ENCODE assay signal across 9 cellular contexts in genomic region chr12:132907789-132908144, GRCh38. TPM values are rescaled to one million over a fixed set of nuclear protein-coding genes. Genes with fewer than 3 reads are reported as not detected.
A peak's percentile ranks its signal among the peaks of the same experiment; 100 is the strongest.
DNase-seq lines count a peak whose midpoint lies in the region; ATAC-seq, FAIRE-seq and TF ChIP-seq lines count a peak whose summit lies in the region.
"Not testable (repeated sequence)": the region's sequence is repeated elsewhere in the genome, so short reads cannot be mapped to it uniquely, and the experiment has no call there.
"Had no signal": no experiment of that assay in that cellular context is flagged by ENCODE, and none has a peak within 500 bp of the region (broad histone marks: within the 10 kb centered on the region; RNA-seq: fewer than 3 reads in every experiment).

No MANE protein-coding gene starts in this region.

- not testable (repeated sequence) for H3K27me3 Mint-ChIP-seq in CD4-positive, alpha-beta T cell; activated T-cell treated with anti-CD3 and anti-CD28 coated beads, Interleukin-2, amount 50 U/mL, for 4 hours (ENCODE audit: low read depth)

- H3K36me3 ChIP-seq in pancreas, thoracic aorta: not testable (repeated sequence)

- intact Hi-C loops in CD4-positive, alpha-beta T cell (cut with DNase I, micrococcal nuclease), result loop anchor here (1.0 to 5.0 kb wide), 6 partner anchors 20 to 195 kb away; partner anchors contain the start of genes CHFR (in 1 of the 2), PGAM5 (in 1 of the 2), ZNF140 (in 1 of the 2) and ZNF26 (in 1 of the 2)
- intact Hi-C loops in lower leg skin (cut with DNase I; ENCODE audit: low total_unique reads); pancreas (cut with DNase I): not testable (repeated sequence)

- POLR2A ChIA-PET in CD4-positive, alpha-beta T cell (lab: Charles Lee), result interaction anchor here (1.0 to 2.1 kb wide), 8 partner anchors 11 to 223 kb away, joined by 3 to 24 read pairs (median 12); partner anchors contain the start of genes CHFR, GOLGA3, ZNF10 and ZNF26

- TF ChIP-seq CTCF in CD4-positive, alpha-beta T cell (IDR thresholded peaks at IDR 0.05); fibroblast of villous mesenchyme (IDR thresholded peaks at IDR 0.05; ENCODE audit: insufficient read depth, low read depth, low read length); lower leg skin (IDR thresholded peaks at IDR 0.05); pancreas (IDR thresholded peaks at IDR 0.05); thoracic aorta (IDR thresholded peaks at IDR 0.05): not testable (repeated sequence)

- WGBS in lower leg skin, 2 donors, result 3 to 4% methylated on average over 23 of the region's 23 CpGs
- 3 to 9% methylated on average over 21 to 23 of the region's 23 CpGs for WGBS in pancreas, 2 donors

- peak overlapping the region; percentile 94 for H3K27ac Mint-ChIP-seq in CD4-positive, alpha-beta T cell

- H3K4me1 ChIP-seq in pancreas; thoracic aorta (ENCODE audit: control insufficient read depth in 1 of 2, low read depth in 2 of 2): not testable (repeated sequence)

- not testable (repeated sequence) for H3K27ac ChIP-seq in CD4-positive, alpha-beta T cell (ENCODE audit: low read depth, low read length)
- H3K27ac ChIP-seq in caudate nucleus (ENCODE audit: low read depth, low read length), result peak overlapping the region; percentile 54
- peak overlapping the region in 2 of 4 donors; percentile 62 to 66 for H3K27ac ChIP-seq in pancreas
- peak overlapping the region; percentile 74 to 83 for H3K27ac ChIP-seq in thoracic aorta

- H3K9me3 Mint-ChIP-seq in CD4-positive, alpha-beta T cell; activated T-cell treated with anti-CD3 and anti-CD28 coated beads, Interleukin-2, amount 50 U/mL, for 4 hours: not testable (repeated sequence)

- ATAC-seq in CD4-positive, alpha-beta T cell (ENCODE audit: poor library complexity); activated T-cell treated with anti-CD3 and anti-CD28 coated beads, Interleukin-2, amount 50 U/mL, for 4 hours; pancreas; thoracic aorta (ENCODE audit: insufficient number of reproducible peaks, low FRiP score, low read depth): not testable (repeated sequence)

- peaks cover 26% of the 10 kb centered on the region for H3K4me1 Mint-ChIP-seq in CD4-positive, alpha-beta T cell (ENCODE audit: low read depth)
- H3K4me1 Mint-ChIP-seq in activated T-cell treated with anti-CD3 and anti-CD28 coated beads, Interleukin-2, amount 50 U/mL, for 4 hours (ENCODE audit: low read depth), result peaks cover 18% of the 10 kb centered on the region

- H3K4me3 ChIP-seq in fibroblast of villous mesenchyme (ENCODE audit: low read depth, low read length) (peak overlapping the region; percentile 87), lower leg skin (ENCODE audit: low read depth, poor library complexity, severe bottlenecking) (peak overlapping the region; percentile 12), pancreas (peak overlapping the region; percentile 46 to 62 (median 56)), thoracic aorta (peak overlapping the region; percentile 75)

- CTCF ChIA-PET in CD4-positive, alpha-beta T cell (lab: Charles Lee), result not testable (repeated sequence)

- H3K36me3 Mint-ChIP-seq in CD4-positive, alpha-beta T cell (ENCODE audit: low read depth), result peaks cover 30% of the 10 kb centered on the region
- not testable (repeated sequence) for H3K36me3 Mint-ChIP-seq in activated T-cell treated with anti-CD3 and anti-CD28 coated beads, Interleukin-2, amount 50 U/mL, for 4 hours (ENCODE audit: insufficient read depth)

- H3K27me3 ChIP-seq in CD4-positive, alpha-beta T cell (ENCODE audit: control insufficient read depth, insufficient read depth, low read length); pancreas; thoracic aorta (replicated peaks; ENCODE audit: insufficient read depth): not testable (repeated sequence)

- H3K9me3 ChIP-seq in CD4-positive, alpha-beta T cell (ENCODE audit: control insufficient read depth, low read length); pancreas: not testable (repeated sequence)
- H3K9me3 ChIP-seq in thoracic aorta, result peaks cover 18% of the 10 kb centered on the region

- TF ChIP-seq POLR2A in lower leg skin (IDR thresholded peaks at IDR 0.05), result not testable (repeated sequence)

- H3K4me3 Mint-ChIP-seq in CD4-positive, alpha-beta T cell, result peak overlapping the region; percentile 96
- peak overlapping the region; percentile 89 for H3K4me3 Mint-ChIP-seq in activated T-cell treated with anti-CD3 and anti-CD28 coated beads, Interleukin-2, amount 50 U/mL, for 4 hours

- DNase-seq in CD4-positive, alpha-beta T cell; activated T-cell treated with anti-CD3 and anti-CD28 coated beads, Interleukin-2, amount 50 U/mL, for 4 hours; fibroblast of villous mesenchyme (ENCODE audit: low read depth); lower leg skin (ENCODE audit: low spot score in 2 of 2); pancreas; thoracic aorta (ENCODE audit: low spot score): not testable (repeated sequence)
- peak; percentile 17 for DNase-seq in NCI-H146 (lab: John Stamatoyannopoulos, UW)
- DNase-seq in caudate nucleus (lab: John Stamatoyannopoulos, UW), result peak in 2 of 61 donors; percentile 38 to 41

- not testable (repeated sequence) for FAIRE-seq in pancreas (lab: Jason Lieb, UNC)

RNA-seq across cellular contexts. Expression of gene CHFR, which starts 20.4 kb away (rescaled TPM):
- 10 to 100 TPM; 75.1 to 85.6 TPM for total RNA-seq in CD4-positive, alpha-beta T cell
- total RNA-seq in activated T-cell treated with anti-CD3 and anti-CD28 coated beads, Interleukin-2, amount 50 U/mL, for 4 hours, result 10 to 100 TPM; 52.3 to 54.4 (median 53.5) TPM
- total RNA-seq in fibroblast of villous mesenchyme, result 48.8 and 51.9 TPM in 2 replicates
- 10 to 100 TPM; 27.2 to 34.7 (median 30.6) TPM for total RNA-seq in lower leg skin
- 10 to 100 TPM; 14.9 to 19.9 (median 15.4) TPM for total RNA-seq in pancreas
- polyA plus RNA-seq in pancreas, result 10 to 100 TPM; 25.7 to 32.3 TPM
- 10 to 100 TPM; 72.3 to 75.6 TPM for total RNA-seq in thoracic aorta

RNA-seq across cellular contexts. Expression of gene ZNF605, which starts 48.3 kb away (rescaled TPM):
- total RNA-seq in CD4-positive, alpha-beta T cell, result 1 to 10 TPM; 5.3 to 5.8 TPM
- 1 to 10 TPM; 3.9 to 5.0 (median 4.9) TPM for total RNA-seq in activated T-cell treated with anti-CD3 and anti-CD28 coated beads, Interleukin-2, amount 50 U/mL, for 4 hours
- total RNA-seq in fibroblast of villous mesenchyme (7.7 and 14.2 TPM in 2 replicates), lower leg skin (1 to 10 TPM; 4.9 to 7.7 (median 5.6) TPM), pancreas (1 to 10 TPM; 3.3 to 8.6 (median 4.8) TPM), thoracic aorta (10 to 100 TPM in 1 of 2 donors, 1 to 10 TPM in 1; 7.0 to 23.2 TPM)
- polyA plus RNA-seq in pancreas, result 1 to 10 TPM; 3.6 to 4.0 TPM
- total RNA-seq: HT-29 had no signal

Comparison
In these comparisons a context has a peak if more than half of its experiments do, and no peak if none do; other contexts are left out.
1. H3K4me3 ChIP-seq: peak in every context shown above with its lines; median percentile 87 in fibroblast of villous mesenchyme; 75 in thoracic aorta; 56 in pancreas; 12 in lower leg skin.